In genomic region chr11:17257200-17257599, GRCh38 we compare ENCODE assay signal across 2 cellular contexts.
TF ChIP-seq lines count a peak whose summit lies in the region.

No MANE protein-coding gene starts in this region.

TF ChIP-seq in IMR-90, 13 proteins besides CTCF, POLR2A, EP300 and RAD21:
- TF ChIP-seq RCOR1 (IDR thresholded peaks at IDR 0.05; ENCODE audit: insufficient replicate concordance, low read length): no peak
- 0 out of 2 replicates have a peak, but pooled peaks have one; percentile 4 for TF ChIP-seq MAFK (IDR thresholded peaks at IDR 0.05; ENCODE audit: low read depth, low read length)
TF ChIP-seq in IMR-90: peak in this region for 1.

TF ChIP-seq in K562, 482 proteins besides CTCF, POLR2A, EP300 and RAD21 (continues in another document):
- no peak for TF ChIP-seq ATF1 (CRISPR knock-in tag; IDR thresholded peaks at IDR 0.05)
- peak; percentile 73 for TF ChIP-seq ATF1 (tag; IDR thresholded peaks at IDR 0.05)
- peak; percentile 87 for TF ChIP-seq CREM (IDR thresholded peaks at IDR 0.05; ENCODE audit: low read depth)
- TF ChIP-seq ZNF197 (CRISPR knock-in tag; IDR thresholded peaks at IDR 0.05; ENCODE audit: low read depth): no peak
- no peak for TF ChIP-seq ZNF124 (CRISPR knock-in tag; IDR thresholded peaks at IDR 0.05)
- TF ChIP-seq ZNF318 (IDR thresholded peaks at IDR 0.05; ENCODE audit: borderline replicate concordance in 1 of 2, low read depth in 1 of 2): peak in 1 of 2 experiments; percentile 47; a peak in 1 of 4 replicates
- no peak for TF ChIP-seq ZNF274 (IDR thresholded peaks at IDR 0.05; ENCODE audit: borderline replicate concordance, low read depth, low read length)
- TF ChIP-seq NR2F6 (CRISPR knock-in tag; IDR thresholded peaks at IDR 0.05): no peak
- peak; percentile 12; the same call in 1 of the 2 replicates for TF ChIP-seq JUND (IDR thresholded peaks at IDR 0.05; ENCODE audit: borderline replicate concordance, low read depth, low read length)
- TF ChIP-seq JUND (tag; IDR thresholded peaks at IDR 0.05; ENCODE audit: borderline replicate concordance, low read depth, low read length): no peak; the same call in 2 of the 3 replicates
- no peak for TF ChIP-seq RB1 (IDR thresholded peaks at IDR 0.05; ENCODE audit: low read depth)
- no peak for TF ChIP-seq ZZZ3 (IDR thresholded peaks at IDR 0.05)
- no peak for TF ChIP-seq CREB5 (CRISPR knock-in tag; IDR thresholded peaks at IDR 0.05)
- 0 out of 2 replicates have a peak, but pooled peaks have one; percentile 13 for TF ChIP-seq ZBTB12 (CRISPR knock-in tag; IDR thresholded peaks at IDR 0.05)
- TF ChIP-seq ZNF655 (CRISPR knock-in tag; IDR thresholded peaks at IDR 0.05): no peak
- no peak for TF ChIP-seq NR2C1 (IDR thresholded peaks at IDR 0.05)
- 0 out of 2 replicates have a peak, but pooled peaks have one; percentile 15 for TF ChIP-seq NR2C1 (tag; IDR thresholded peaks at IDR 0.05)
- TF ChIP-seq MEIS2 (IDR thresholded peaks at IDR 0.05; ENCODE audit: partially characterized antibody): peak; percentile 29
- TF ChIP-seq CBX3 (IDR thresholded peaks at IDR 0.05; ENCODE audit: borderline replicate concordance in 1 of 2, low read length in 2 of 2): no peak
- TF ChIP-seq ZNF354B (CRISPR knock-in tag; IDR thresholded peaks at IDR 0.05): no peak
- no peak for TF ChIP-seq HNRNPK (IDR thresholded peaks at IDR 0.05; ENCODE audit: low read depth, low read length, poor library complexity, severe bottlenecking)
- no peak for TF ChIP-seq ZBTB17 (CRISPR knock-in tag; IDR thresholded peaks at IDR 0.05)
- no peak for TF ChIP-seq GATAD2B (IDR thresholded peaks at IDR 0.05; ENCODE audit: borderline replicate concordance)
- TF ChIP-seq BCLAF1 (IDR thresholded peaks at IDR 0.05; ENCODE audit: borderline replicate concordance in 1 of 2, control insufficient read depth in 1 of 2, low read depth in 2 of 2, low read length in 1 of 2): no peak
- TF ChIP-seq SMAD1 (IDR thresholded peaks at IDR 0.05; ENCODE audit: low read depth, low read length, partially characterized antibody): no peak
- TF ChIP-seq RBM15 (IDR thresholded peaks at IDR 0.05; ENCODE audit: insufficient read depth, low read length): no peak
- no peak for TF ChIP-seq NBN (IDR thresholded peaks at IDR 0.05; ENCODE audit: low read depth)
- no peak for TF ChIP-seq RBM34 (IDR thresholded peaks at IDR 0.05; ENCODE audit: borderline replicate concordance, insufficient read depth, low read length)
- peak; percentile 84 for TF ChIP-seq ATF7 (IDR thresholded peaks at IDR 0.05)
- no peak for TF ChIP-seq ZNF277 (CRISPR knock-in tag; IDR thresholded peaks at IDR 0.05; ENCODE audit: borderline replicate concordance)
- TF ChIP-seq SOX6 (IDR thresholded peaks at IDR 0.05): peak; percentile 10; the same call in 1 of the 2 replicates
- no peak for TF ChIP-seq KLF1 (tag; IDR thresholded peaks at IDR 0.05)
- no peak for TF ChIP-seq ZNF766 (CRISPR knock-in tag; conservative IDR thresholded peaks at IDR 0.05)
- no peak for TF ChIP-seq ZNF57 (CRISPR knock-in tag; IDR thresholded peaks at IDR 0.05)
- 0 out of 2 replicates have a peak, but pooled peaks have one; percentile 11 for TF ChIP-seq CTBP1 (IDR thresholded peaks at IDR 0.05; ENCODE audit: borderline replicate concordance)
- TF ChIP-seq ZNF232 (CRISPR knock-in tag; IDR thresholded peaks at IDR 0.05): no peak
- TF ChIP-seq MCM2 (IDR thresholded peaks at IDR 0.05; ENCODE audit: low read depth): no peak
- no peak for TF ChIP-seq U2AF2 (optimal IDR thresholded peaks at IDR 0.05; ENCODE audit: low read depth, low read length)
- TF ChIP-seq ZSCAN32 (CRISPR knock-in tag; IDR thresholded peaks at IDR 0.05): no peak
- TF ChIP-seq ZBTB34 (CRISPR knock-in tag; IDR thresholded peaks at IDR 0.05): no peak
- TF ChIP-seq ATF3 (IDR thresholded peaks at IDR 0.05): peak; percentile 79
- TF ChIP-seq ATF3 (CRISPR knock-in tag; conservative IDR thresholded peaks at IDR 0.05): no peak
- no peak for TF ChIP-seq ZKSCAN1 (IDR thresholded peaks at IDR 0.05; ENCODE audit: low read depth, low read length)
- peak; percentile 60; the same call in 1 of the 2 replicates for TF ChIP-seq NCOA1 (IDR thresholded peaks at IDR 0.05; ENCODE audit: low read depth)
- TF ChIP-seq ZNF165 (CRISPR knock-in tag; IDR thresholded peaks at IDR 0.05; ENCODE audit: borderline replicate concordance): no peak
